ENCODE assay signal across 1 cellular context in the genomic region with DNA sequence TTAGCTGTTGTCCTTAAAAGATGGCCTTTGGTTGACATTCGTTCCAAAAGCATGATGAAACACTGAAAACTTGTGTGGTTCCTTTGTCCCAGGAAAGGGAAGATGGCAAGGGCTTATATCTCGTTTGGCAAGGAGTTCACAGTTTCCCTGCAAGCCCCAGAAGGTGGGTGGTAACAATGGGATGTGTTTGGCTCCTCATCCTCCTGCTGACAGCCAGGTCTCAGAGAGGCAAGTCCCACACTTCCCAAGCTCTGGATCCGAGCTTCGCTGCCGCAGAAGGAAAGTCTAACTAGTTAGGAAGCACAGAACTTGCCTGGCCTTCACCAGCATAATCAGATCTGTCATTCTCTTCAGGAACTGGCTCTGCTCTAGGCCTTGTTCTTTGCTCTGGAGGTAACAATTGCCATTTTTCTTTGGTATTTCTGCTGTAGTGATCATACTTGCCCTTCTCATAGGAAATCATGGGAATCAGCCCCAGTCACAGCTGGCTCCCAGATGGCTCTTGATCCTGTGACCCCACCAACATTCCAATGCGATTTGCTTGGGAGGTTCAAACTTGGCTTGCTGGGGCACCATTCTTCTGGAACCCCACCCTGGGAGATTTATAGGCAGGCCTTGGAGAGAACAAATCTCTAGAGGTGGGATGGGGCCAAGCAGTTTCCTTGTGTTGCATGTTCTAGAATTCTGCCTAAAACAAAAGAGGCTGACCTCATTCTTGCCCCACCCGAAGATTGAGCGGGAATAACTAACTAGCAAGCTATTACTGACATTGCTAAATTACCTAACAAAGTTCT.
A peak's percentile ranks its signal among the peaks of the same experiment; 100 is the strongest.
TF ChIP-seq lines count a peak whose summit lies in the region.

No MANE protein-coding gene starts in this region.

TF ChIP-seq in K562, 482 proteins besides CTCF, POLR2A, EP300 and RAD21:
- TF ChIP-seq ZNF696 (CRISPR knock-in tag; conservative IDR thresholded peaks at IDR 0.05) (no peak), STAT6 (CRISPR knock-in tag; IDR thresholded peaks at IDR 0.05) (no peak), CEBPG (CRISPR knock-in tag; IDR thresholded peaks at IDR 0.05) (peak; percentile 42; the same call in 1 of the 2 replicates), CEBPG (tag; conservative IDR thresholded peaks at IDR 0.05 in 1 of 2, IDR thresholded peaks at IDR 0.05 in 1 of 2) (peak in 1 of 2 experiments; percentile 33; a peak in 1 of 4 replicates), TRIM24 (IDR thresholded peaks at IDR 0.05) (0 out of 4 replicates have a peak, but pooled peaks of 1 of the 2 experiments have one; percentile 12), SRSF3 (IDR thresholded peaks at IDR 0.05; ENCODE audit: insufficient read depth, low read length) (no peak), ZNF175 (CRISPR knock-in tag; IDR thresholded peaks at IDR 0.05; ENCODE audit: low read depth) (no peak), CSDE1 (IDR thresholded peaks at IDR 0.05) (no peak)
- TF ChIP-seq, protein P1, sequence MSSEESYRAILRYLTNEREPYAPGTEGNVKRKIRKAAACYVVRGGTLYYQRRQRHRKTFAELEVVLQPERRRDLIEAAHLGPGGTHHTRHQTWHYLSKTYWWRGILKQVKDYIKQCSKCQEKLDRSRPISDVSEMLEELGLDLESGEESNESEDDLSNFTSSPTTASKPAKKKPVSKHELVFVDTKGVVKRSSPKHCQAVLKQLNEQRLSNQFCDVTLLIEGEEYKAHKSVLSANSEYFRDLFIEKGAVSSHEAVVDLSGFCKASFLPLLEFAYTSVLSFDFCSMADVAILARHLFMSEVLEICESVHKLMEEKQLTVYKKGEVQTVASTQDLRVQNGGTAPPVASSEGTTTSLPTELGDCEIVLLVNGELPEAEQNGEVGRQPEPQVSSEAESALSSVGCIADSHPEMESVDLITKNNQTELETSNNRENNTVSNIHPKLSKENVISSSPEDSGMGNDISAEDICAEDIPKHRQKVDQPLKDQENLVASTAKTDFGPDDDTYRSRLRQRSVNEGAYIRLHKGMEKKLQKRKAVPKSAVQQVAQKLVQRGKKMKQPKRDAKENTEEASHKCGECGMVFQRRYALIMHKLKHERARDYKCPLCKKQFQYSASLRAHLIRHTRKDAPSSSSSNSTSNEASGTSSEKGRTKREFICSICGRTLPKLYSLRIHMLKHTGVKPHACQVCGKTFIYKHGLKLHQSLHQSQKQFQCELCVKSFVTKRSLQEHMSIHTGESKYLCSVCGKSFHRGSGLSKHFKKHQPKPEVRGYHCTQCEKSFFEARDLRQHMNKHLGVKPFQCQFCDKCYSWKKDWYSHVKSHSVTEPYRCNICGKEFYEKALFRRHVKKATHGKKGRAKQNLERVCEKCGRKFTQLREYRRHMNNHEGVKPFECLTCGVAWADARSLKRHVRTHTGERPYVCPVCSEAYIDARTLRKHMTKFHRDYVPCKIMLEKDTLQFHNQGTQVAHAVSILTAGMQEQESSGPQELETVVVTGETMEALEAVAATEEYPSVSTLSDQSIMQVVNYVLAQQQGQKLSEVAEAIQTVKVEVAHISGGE (CRISPR knock-in tag; IDR thresholded peaks at IDR 0.05), result no peak
- TF ChIP-seq, protein P2, sequence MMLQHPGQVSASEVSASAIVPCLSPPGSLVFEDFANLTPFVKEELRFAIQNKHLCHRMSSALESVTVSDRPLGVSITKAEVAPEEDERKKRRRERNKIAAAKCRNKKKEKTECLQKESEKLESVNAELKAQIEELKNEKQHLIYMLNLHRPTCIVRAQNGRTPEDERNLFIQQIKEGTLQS (IDR thresholded peaks at IDR 0.05), result 0 out of 2 replicates have a peak, but pooled peaks have one; percentile 23
- TF ChIP-seq, protein P2 (CRISPR knock-in tag; conservative IDR thresholded peaks at IDR 0.05), result no peak
